Comparison of ENCODE assay signal across 8 cellular contexts in genomic region chr9:98808411-98808815, GRCh38. TPM values are rescaled to one million over a fixed set of nuclear protein-coding genes. Genes with fewer than 3 reads are reported as not detected.
A peak's percentile ranks its signal among the peaks of the same experiment; 100 is the strongest.
DNase-seq lines count a peak whose midpoint lies in the region; ATAC-seq and TF ChIP-seq lines count a peak whose summit lies in the region.

No MANE protein-coding gene starts in this region.

- intact Hi-C loops in A673 (cut with micrococcal nuclease; ENCODE audit: unreplicated experiment): no loop called here
- intact Hi-C loops in left lung (cut with DNase I): no loop called here

- H3K36me3 Mint-ChIP-seq in activated naive CD8-positive, alpha-beta T cell treated with anti-CD3 and anti-CD28 coated beads for 36 hours: peaks cover 8% of the 10 kb centered on the region

- TF ChIP-seq POLR2A in tibial nerve (IDR thresholded peaks at IDR 0.05) (no peak), GM18505 (IDR thresholded peaks at IDR 0.05; ENCODE audit: borderline replicate concordance, extremely low read depth, insufficient read depth, insufficient read length) (no peak)

- BruUV-seq in A673 (replicated peaks; lab: Mats Ljungman, UMichigan): no TSS peak

- peaks cover 6% of the 10 kb centered on the region for H3K9me3 Mint-ChIP-seq in activated naive CD8-positive, alpha-beta T cell treated with anti-CD3 and anti-CD28 coated beads for 36 hours

- H3K27ac ChIP-seq in A673 (ENCODE audit: low read depth, low read length, poor library complexity, severe bottlenecking) (no peak overlapping the region), left lung (peak overlapping the region; percentile 34 to 35), tibial nerve (peak overlapping the region in 1 of 4 donors; percentile 50)

- H3K27me3 ChIP-seq in A673 (replicated peaks; ENCODE audit: insufficient read depth, low read depth, low read length, poor library complexity) (peaks cover 38% of the 10 kb centered on the region), left lung (peaks cover 0 to 59% of the 10 kb centered on the region in 2 donors), tibial nerve (peaks cover 0 to 20% of the 10 kb centered on the region in 2 donors)

- no peaks in the 10 kb centered on the region for H3K36me3 ChIP-seq in A673 (ENCODE audit: insufficient read depth, low read length, poor library complexity, severe bottlenecking)
- H3K36me3 ChIP-seq in left lung: no peaks in the 10 kb centered on the region
- H3K36me3 ChIP-seq in tibial nerve: no peaks in the 10 kb centered on the region

- POLR2A ChIA-PET in A673 (lab: Charles Lee; ENCODE audit: low non-redundant PET) (no interaction called here), HEK293T (lab: Yijun Ruan, JAX) (interaction anchor here (0.7 kb wide), 1 partner anchor 327 kb away, joined by 3 read pairs; no protein-coding TSS in a partner anchor)

- peak; percentile 67 for ATAC-seq in left lung
- no peak for ATAC-seq in GM18505 (IDR thresholded peaks at IDR 0.05; ENCODE audit: unreplicated experiment)

- no peaks in the 10 kb centered on the region for H3K4me1 ChIP-seq in A673 (ENCODE audit: insufficient read depth, low read length, poor library complexity, severe bottlenecking)
- H3K4me1 ChIP-seq in left lung: peaks cover 11 to 15% of the 10 kb centered on the region in 2 donors
- peaks cover 0 to 23% (median 14%) of the 10 kb centered on the region in 4 donors for H3K4me1 ChIP-seq in tibial nerve

- H3K27ac Mint-ChIP-seq in activated naive CD8-positive, alpha-beta T cell treated with anti-CD3 and anti-CD28 coated beads for 36 hours: peak overlapping the region; percentile 64

- peak overlapping the region; percentile 87 for H3K4me3 Mint-ChIP-seq in activated naive CD8-positive, alpha-beta T cell treated with anti-CD3 and anti-CD28 coated beads for 36 hours

- no peak for TF ChIP-seq EP300 in tibial nerve (IDR thresholded peaks at IDR 0.05)

- peaks cover 34% of the 10 kb centered on the region for H3K4me1 Mint-ChIP-seq in activated naive CD8-positive, alpha-beta T cell treated with anti-CD3 and anti-CD28 coated beads for 36 hours

- H3K27me3 Mint-ChIP-seq in activated naive CD8-positive, alpha-beta T cell treated with anti-CD3 and anti-CD28 coated beads for 36 hours: peaks cover 10% of the 10 kb centered on the region

- in situ Hi-C loops in GM13977 (cut with MboI; ENCODE audit: low pct_unique_long_range_greater_than_20kb, low sequenced_read_pairs, unreplicated experiment): no loop called here

- 34 to 40% methylated on average over 16 of the region's 17 CpGs for WGBS in tibial nerve, 2 donors

- TF ChIP-seq CTCF in A673 (conservative IDR thresholded peaks at IDR 0.05; ENCODE audit: low read depth, low read length) (no peak), left lung (IDR thresholded peaks at IDR 0.05) (no peak), tibial nerve (IDR thresholded peaks at IDR 0.05) (no peak), GM13977 (IDR thresholded peaks at IDR 0.05; ENCODE audit: extremely low read depth, insufficient read depth, missing control alignments) (no peak)

- H3K4me3 ChIP-seq in A673 (ENCODE audit: low read depth, low read length, poor library complexity, severe bottlenecking): peak overlapping the region; percentile 41
- peak overlapping the region; percentile 33 to 46 for H3K4me3 ChIP-seq in left lung
- peak overlapping the region; percentile 38 to 61 (median 48) for H3K4me3 ChIP-seq in tibial nerve

- CTCF ChIA-PET in A673 (lab: Charles Lee): no interaction called here
- CTCF ChIA-PET in HEK293T (lab: Yijun Ruan, JAX): interaction anchor here (0.6 to 1.3 kb wide), 2 partner anchors 17 to 40 kb away, joined by 3 read pairs; no protein-coding TSS in a partner anchor

- no peak for DNase-seq in A673 (ENCODE audit: low spot score)
- DNase-seq in HEK293T (ENCODE audit: extremely low spot score): no peak
- DNase-seq in activated naive CD8-positive, alpha-beta T cell treated with anti-CD3 and anti-CD28 coated beads for 36 hours: peak; percentile 20
- peak; percentile 77 to 88 for DNase-seq in left lung
- no peak for DNase-seq in tibial nerve (ENCODE audit: low spot score in 2 of 2)
- no peak for DNase-seq in activated gamma-delta T cell (lab: John Stamatoyannopoulos, UW)
- DNase-seq in GM13977 (ENCODE audit: low spot score): no peak

- H3K9me3 ChIP-seq in A673 (ENCODE audit: low read depth, low read length, poor library complexity, severe bottlenecking): no peaks in the 10 kb centered on the region
- H3K9me3 ChIP-seq in left lung: no peaks in the 10 kb centered on the region
- no peaks in the 10 kb centered on the region for H3K9me3 ChIP-seq in tibial nerve

TF ChIP-seq in HEK293T, 16 proteins besides CTCF, POLR2A, EP300 and RAD21:
- TF ChIP-seq L3MBTL2 (conservative IDR thresholded peaks at IDR 0.05) (0 out of 2 replicates have a peak, but pooled peaks have one; percentile 23), ARNT (IDR thresholded peaks at IDR 0.05) (no peak)

RNA-seq across cellular contexts. Expression of gene GALNT12, which starts 0.9 kb away (rescaled TPM):
- total RNA-seq in A673 (2021) (0.54 and 1.0 TPM in 2 replicates), left lung (10 to 100 TPM; 20.0 to 21.3 TPM), tibial nerve (1 to 10 TPM; 1.8 to 6.0 (median 3.5) TPM)
- total RNA-seq in activated naive CD8-positive, alpha-beta T cell treated with anti-CD3 and anti-CD28 coated beads for 36 hours: 10 to 100 TPM in 1 of 2 experiments, 1 to 10 TPM in 1; 9.2 to 10.9 TPM

RNA-seq across cellular contexts. Expression of gene ANKS6, which starts 12.1 kb away (rescaled TPM):
- total RNA-seq in A673 (2021) (14.4 and 20.5 TPM in 2 replicates), left lung (10 to 100 TPM; 23.4 to 26.9 TPM), tibial nerve (10 to 100 TPM; 13.8 to 46.2 (median 27.9) TPM)
- 10 to 100 TPM; 17.9 to 21.8 TPM for total RNA-seq in activated naive CD8-positive, alpha-beta T cell treated with anti-CD3 and anti-CD28 coated beads for 36 hours

Comparison
In these comparisons a context has a peak if more than half of its experiments do, and no peak if none do; other contexts are left out.
1. DNase-seq: peak in activated naive CD8-positive, alpha-beta T cell treated with anti-CD3 and anti-CD28 coated beads for 36 hours (single experiment) and left lung (2 of 2); none in A673 (single experiment), HEK293T (single experiment), tibial nerve (0 of 2), activated gamma-delta T cell (single experiment) and GM13977 (single experiment).
2. Peak in every context shown above with its lines, with median percentiles within 50 percentile points of each other: H3K4me3 ChIP-seq.